In genomic region chr1:168635129-168635528, GRCh38 we compare ENCODE assay signal across 1 cellular context.
TF ChIP-seq lines count a peak whose summit lies in the region.

No MANE protein-coding gene starts in this region.

TF ChIP-seq in SK-N-SH, 30 proteins besides CTCF, POLR2A, EP300 and RAD21 (continued from another document):
- TF ChIP-seq REST (IDR thresholded peaks at IDR 0.05; ENCODE audit: low read depth, low read length), result no peak
